In the genomic region with DNA sequence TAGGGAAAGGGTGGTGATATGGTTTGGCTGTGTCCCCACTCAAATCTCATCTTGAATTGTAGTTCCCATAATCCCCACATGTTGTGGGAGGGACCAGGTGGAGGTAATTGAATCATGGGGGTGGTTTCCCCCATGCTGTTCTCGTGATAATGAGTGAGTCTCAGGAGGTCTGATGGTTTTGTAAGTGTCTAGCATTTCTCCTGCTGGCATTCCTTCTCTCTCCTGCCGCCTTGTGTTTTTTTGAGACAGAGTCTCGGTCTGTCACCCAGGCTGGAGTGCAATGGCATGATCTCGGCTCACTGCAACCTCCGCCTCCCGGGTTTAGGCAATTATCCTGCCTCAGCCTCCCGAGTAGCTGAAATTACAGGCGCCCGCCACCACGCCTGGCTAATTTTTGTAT, we compare ENCODE assay signal across 6 cellular contexts. TPM values are rescaled to one million over a fixed set of nuclear protein-coding genes. Genes with fewer than 3 reads are reported as not detected.
"Had no signal": no experiment of that assay in that cellular context is flagged by ENCODE, and none has a peak within 500 bp of the region (broad histone marks: within the 10 kb centered on the region; RNA-seq: fewer than 3 reads in every experiment).

No MANE protein-coding gene starts in this region.

RNA-seq across cellular contexts. Expression of gene ARHGEF10L, which starts 57.5 kb away (rescaled TPM):
- total RNA-seq: activated naive CD4-positive, alpha-beta T cell treated with anti-CD3 and anti-CD28 coated beads for 36 hours; activated naive CD4-positive, alpha-beta T cell treated with anti-CD3 and anti-CD28 coated beads, Interleukin-2, amount 50 U/mL, for 72 hours; activated naive CD8-positive, alpha-beta T cell treated with anti-CD3 and anti-CD28 coated beads for 36 hours; activated T-cell treated with anti-CD3 and anti-CD28 coated beads, Interleukin-2, amount 50 U/mL, for 72 hours; activated T-helper 1 cell treated with anti-CD3 and anti-CD28 coated beads, Interleukin-12 subunit alpha, Interleukin-12 subunit beta, Interleukin-2, Interleukin-4 antibody, amounts not matched to agents 30 ng/mL and 10 ng/mL and 1 ng/mL, durations not matched to agents 14 hours and 24 hours and 36 hours; activated T-helper 17 cell treated with anti-CD3 and anti-CD28 coated beads, Interleukin-2, amount 50 U/mL, for 72 hours had no signal
